9 cellular contexts compared by ENCODE assay signal in genomic region chr17:77233635-77234334, GRCh38.
DNase-seq lines count a peak whose midpoint lies in the region; ATAC-seq, FAIRE-seq and TF ChIP-seq lines count a peak whose summit lies in the region.
"Had no signal": no experiment of that assay in that cellular context is flagged by ENCODE, and none has a peak within 500 bp of the region (broad histone marks: within the 10 kb centered on the region; RNA-seq: fewer than 3 reads in every experiment).

No MANE protein-coding gene starts in this region.

- H3K36me3 ChIP-seq in HUES48 (ENCODE audit: control insufficient read depth, insufficient read depth, low read length) (no peaks in the 10 kb centered on the region), neuronal stem cell (replicated peaks in 1 of 2; ENCODE audit: control insufficient read depth in 2 of 2, insufficient read depth in 2 of 2, low read length in 2 of 2) (no peaks in the 10 kb centered on the region)
- H3K36me3 ChIP-seq: cardiac muscle cell had no signal

- no peak overlapping the region for H3K4me2 ChIP-seq in neuronal stem cell (ENCODE audit: insufficient read depth, low read length, poor library complexity, severe bottlenecking)

- peak overlapping the region; percentile 6 for H3K18ac ChIP-seq in neuronal stem cell (ENCODE audit: low read length)

- no peak overlapping the region for H3K27ac Mint-ChIP-seq in effector memory CD8-positive, alpha-beta T cell

- H3K4me1 ChIP-seq in HUES48 (ENCODE audit: control insufficient read depth, insufficient read depth, low read length) (no peaks in the 10 kb centered on the region), neuronal stem cell (ENCODE audit: control insufficient read depth in 2 of 2, insufficient read depth in 1 of 2, low read depth in 1 of 2, low read length in 2 of 2) (no peaks in the 10 kb centered on the region)

- H3K27ac ChIP-seq in HUES48 (ENCODE audit: low read depth, low read length) (peak overlapping the region; percentile 6), neuronal stem cell (replicated peaks; ENCODE audit: low read length) (no peak overlapping the region)
- H3K27ac ChIP-seq: cardiac muscle cell had no signal

- no peak overlapping the region for H2BK120ac ChIP-seq in neuronal stem cell (ENCODE audit: low read depth, low read length)

- H3K4me1 Mint-ChIP-seq in effector memory CD8-positive, alpha-beta T cell (ENCODE audit: low read depth in 2 of 2), result peaks cover 0 to 2% of the 10 kb centered on the region in 2 donors

- no peak overlapping the region for H3K23ac ChIP-seq in neuronal stem cell (ENCODE audit: low read depth, low read length, poor library complexity)

- H3K9ac ChIP-seq in HUES48 (ENCODE audit: low read depth, low read length) (no peak overlapping the region), neuronal stem cell (ENCODE audit: low read depth, low read length, poor library complexity) (no peak overlapping the region)

- no peak for TF ChIP-seq CTCF in GM10266 (IDR thresholded peaks at IDR 0.05; ENCODE audit: control insufficient read depth, insufficient read depth, low read depth, missing control alignments)

- ATAC-seq in GM18498 (IDR thresholded peaks at IDR 0.05; ENCODE audit: unreplicated experiment), result no peak
- no peak for ATAC-seq in HG03460 (IDR thresholded peaks at IDR 0.05; ENCODE audit: unreplicated experiment)
- no peak for ATAC-seq in effector memory CD8-positive, alpha-beta T cell (replicated peaks)

- no peak overlapping the region for H2BK12ac ChIP-seq in neuronal stem cell (ENCODE audit: low read length)

- H3K9me3 ChIP-seq in HUES48 (ENCODE audit: control insufficient read depth, insufficient read depth, low read length) (no peaks in the 10 kb centered on the region), neuronal stem cell (replicated peaks in 1 of 2; ENCODE audit: control insufficient read depth in 2 of 2, insufficient read depth in 1 of 2, low read depth in 1 of 2, low read length in 2 of 2) (no peaks in the 10 kb centered on the region)

- H3K79me1 ChIP-seq in neuronal stem cell (ENCODE audit: low read depth, low read length), result no peaks in the 10 kb centered on the region

- no peak overlapping the region for H3K14ac ChIP-seq in neuronal stem cell (ENCODE audit: low read length)

- H3K27me3 Mint-ChIP-seq in effector memory CD8-positive, alpha-beta T cell, result peaks cover 6 to 13% of the 10 kb centered on the region in 2 donors

- no peak overlapping the region for H2BK5ac ChIP-seq in neuronal stem cell (ENCODE audit: low read length)

- DNase-seq in GM10266 (ENCODE audit: extremely low spot score) (peak; percentile 64), astrocyte of the hippocampus (ENCODE audit: low read depth, low spot score) (peak; percentile 59), neuronal stem cell (ENCODE audit: low spot score) (no peak), H54 (ENCODE audit: insufficient read length, low spot score) (no peak)
- no peak for DNase-seq in effector memory CD8-positive, alpha-beta T cell

- H3K27me3 ChIP-seq in HUES48 (ENCODE audit: control insufficient read depth, insufficient read depth, low read length), result no peaks in the 10 kb centered on the region
- no peaks in the 10 kb centered on the region for H3K27me3 ChIP-seq in neuronal stem cell (ENCODE audit: control insufficient read depth in 3 of 3, insufficient read depth in 3 of 3, low read depth in 1 of 3, low read length in 3 of 3)
- H3K27me3 ChIP-seq: cardiac muscle cell had no signal

- H4K91ac ChIP-seq in neuronal stem cell (ENCODE audit: low read depth, low read length, poor library complexity), result no peak overlapping the region

- H2AFZ ChIP-seq in neuronal stem cell (ENCODE audit: low read length), result no peak overlapping the region

- no peak for TF ChIP-seq POLR2A in H54 (IDR thresholded peaks at IDR 0.05; ENCODE audit: low read depth, low read length)

- no peak for FAIRE-seq in H54 (lab: Jason Lieb, UNC)

- H2BK15ac ChIP-seq in neuronal stem cell (ENCODE audit: low read length), result no peak overlapping the region

- no CpG with 5 or more reads among the region's 21 CpGs for WGBS in neuronal stem cell (ENCODE audit: extremely low coverage in 2 of 2, insufficient read length in 2 of 2, insufficient replicate concordance in 1 of 2), 2 donors

- H2AK5ac ChIP-seq in neuronal stem cell (ENCODE audit: low read depth, low read length), result no peak overlapping the region

- H4K8ac ChIP-seq in neuronal stem cell (ENCODE audit: low read depth, low read length), result no peak overlapping the region

- no peak overlapping the region for H3K4ac ChIP-seq in neuronal stem cell (ENCODE audit: low read length)

- H3K9me3 Mint-ChIP-seq in effector memory CD8-positive, alpha-beta T cell, result no peaks in the 10 kb centered on the region

- H3K4me3 Mint-ChIP-seq in effector memory CD8-positive, alpha-beta T cell, result no peak overlapping the region

- H3K36me3 Mint-ChIP-seq in effector memory CD8-positive, alpha-beta T cell (ENCODE audit: insufficient read depth), result no peaks in the 10 kb centered on the region

- H3K4me3 ChIP-seq in HUES48 (ENCODE audit: low read depth, low read length), result no peak overlapping the region
- no peak overlapping the region for H3K4me3 ChIP-seq in neuronal stem cell (ENCODE audit: low read length in 2 of 2)
- H3K4me3 ChIP-seq: cardiac muscle cell had no signal

Comparison
In these comparisons a context has a peak if more than half of its experiments do, and no peak if none do; other contexts are left out.
1. DNase-seq: peak in GM10266 (single experiment) and astrocyte of the hippocampus (single experiment); none in neuronal stem cell (single experiment), H54 (single experiment) and effector memory CD8-positive, alpha-beta T cell (0 of 3).